21 cellular contexts compared by ENCODE assay signal in genomic region chr4:72366601-72367000, GRCh38.
"Had no signal": no experiment of that assay in that cellular context is flagged by ENCODE, and none has a peak within 500 bp of the region (broad histone marks: within the 10 kb centered on the region; RNA-seq: fewer than 3 reads in every experiment).

No MANE protein-coding gene starts in this region.

- H3K27ac ChIP-seq: body of pancreas, dorsolateral prefrontal cortex, esophagus muscularis mucosa, gastroesophageal sphincter, sigmoid colon, suprapubic skin had no signal

- FAIRE-seq: kidney had no signal

- H3K4me1 ChIP-seq: body of pancreas, esophagus muscularis mucosa, gastroesophageal sphincter, sigmoid colon had no signal

- H3K36me3 Mint-ChIP-seq: activated naive CD4-positive, alpha-beta T cell treated with anti-CD3 and anti-CD28 coated beads, Interleukin-2, amount 50 U/mL, for 24 hours; T-cell; type B pancreatic cell had no signal

- ATAC-seq: body of pancreas, gastroesophageal sphincter, left ventricle myocardium superior, T-cell had no signal

- H3K4me1 Mint-ChIP-seq: activated CD4-positive, alpha-beta memory T cell treated with anti-CD3 and anti-CD28 coated beads, Interleukin-2, amount 10 ng/mL, durations not matched to agents 7 days and 5 days; activated naive CD4-positive, alpha-beta T cell treated with anti-CD3 and anti-CD28 coated beads, Interleukin-2, amount 50 U/mL, for 24 hours; nephron; T-cell had no signal

- H3K4me3 ChIP-seq: body of pancreas, dorsolateral prefrontal cortex, esophagus muscularis mucosa, gastroesophageal sphincter, sigmoid colon, suprapubic skin had no signal

- H3K36me3 ChIP-seq: esophagus muscularis mucosa, gastroesophageal sphincter, sigmoid colon, suprapubic skin had no signal

- DNase-seq: activated CD4-positive, alpha-beta memory T cell treated with anti-CD3 and anti-CD28 coated beads, Interleukin-2, amount 10 ng/mL, durations not matched to agents 7 days and 5 days; activated CD8-positive, alpha-beta memory T cell treated with anti-CD3 and anti-CD28 coated beads, Interleukin-2, amount 50 U/mL, for 4 hours; amniotic stem cell; body of pancreas; dorsolateral prefrontal cortex; kidney; left ventricle myocardium superior; mesendoderm; occipital lobe; sigmoid colon; stimulated activated CD4-positive, alpha-beta T cell treated with anti-CD3 and anti-CD28 coated beads, Interleukin-2, amount 100 ng/mL, for 24 hours; stimulated activated naive CD4-positive, alpha-beta T cell; T-cell; T1000 had no signal

- H3K27me3 Mint-ChIP-seq: activated CD4-positive, alpha-beta memory T cell treated with anti-CD3 and anti-CD28 coated beads, Interleukin-2, amount 10 ng/mL, durations not matched to agents 7 days and 5 days; activated naive CD4-positive, alpha-beta T cell treated with anti-CD3 and anti-CD28 coated beads, Interleukin-2, amount 50 U/mL, for 24 hours; T-cell; type B pancreatic cell had no signal

- H3K9me3 ChIP-seq: body of pancreas, esophagus muscularis mucosa, gastroesophageal sphincter, sigmoid colon, suprapubic skin had no signal

- H3K4me3 Mint-ChIP-seq: activated CD4-positive, alpha-beta memory T cell treated with anti-CD3 and anti-CD28 coated beads, Interleukin-2, amount 10 ng/mL, durations not matched to agents 7 days and 5 days; activated naive CD4-positive, alpha-beta T cell treated with anti-CD3 and anti-CD28 coated beads, Interleukin-2, amount 50 U/mL, for 24 hours; nephron; T-cell; type B pancreatic cell had no signal

- H3K27ac Mint-ChIP-seq: activated CD4-positive, alpha-beta memory T cell treated with anti-CD3 and anti-CD28 coated beads, Interleukin-2, amount 10 ng/mL, durations not matched to agents 7 days and 5 days; activated naive CD4-positive, alpha-beta T cell treated with anti-CD3 and anti-CD28 coated beads, Interleukin-2, amount 50 U/mL, for 24 hours; activated T-helper 2 cell treated with anti-CD3 and anti-CD28 coated beads, Interferon-gamma antibody, Interleukin-2, Interleukin-4, amounts not matched to agents 10 μg/mL and 5 μg/mL and 100 μg/mL, durations not matched to agents 14 hours and 24 hours and 36 hours; nephron; T-cell; type B pancreatic cell had no signal

- H3K9me3 Mint-ChIP-seq: activated CD4-positive, alpha-beta memory T cell treated with anti-CD3 and anti-CD28 coated beads, Interleukin-2, amount 10 ng/mL, durations not matched to agents 7 days and 5 days; activated naive CD4-positive, alpha-beta T cell treated with anti-CD3 and anti-CD28 coated beads, Interleukin-2, amount 50 U/mL, for 24 hours; activated T-helper 2 cell treated with anti-CD3 and anti-CD28 coated beads, Interferon-gamma antibody, Interleukin-2, Interleukin-4, amounts not matched to agents 10 μg/mL and 5 μg/mL and 100 μg/mL, durations not matched to agents 14 hours and 24 hours and 36 hours; nephron; T-cell; type B pancreatic cell had no signal

- H3K27me3 ChIP-seq: body of pancreas, dorsolateral prefrontal cortex, esophagus muscularis mucosa, gastroesophageal sphincter, sigmoid colon, suprapubic skin had no signal
